In genomic region chr19:54709956-54710355, GRCh38 we compare ENCODE assay signal across 13 cellular contexts. TPM values are rescaled to one million over a fixed set of nuclear protein-coding genes. Genes with fewer than 3 reads are reported as not detected.
"Had no signal": no experiment of that assay in that cellular context is flagged by ENCODE, and none has a peak within 500 bp of the region (broad histone marks: within the 10 kb centered on the region; RNA-seq: fewer than 3 reads in every experiment).

No MANE protein-coding gene starts in this region.

RNA-seq across cellular contexts. Expression of gene KIR3DL3, which starts 14.3 kb away (rescaled TPM):
- total RNA-seq: activated B cell treated with CpG ODN at 0.5 μM for 24 hours; activated CD4-positive, alpha-beta memory T cell treated with anti-CD3 and anti-CD28 coated beads for 36 hours; activated CD4-positive, alpha-beta T cell treated with anti-CD3 and anti-CD28 coated beads, Interleukin-2, amount 10 ng/mL, durations not matched to agents 24 days and 14 days; activated CD8-positive, alpha-beta memory T cell treated with anti-CD3 and anti-CD28 coated beads, Interleukin-2, amount 10 ng/mL, durations not matched to agents 7 days and 5 days; activated CD8-positive, alpha-beta T cell treated with anti-CD3 and anti-CD28 coated beads for 36 hours; activated T-helper 2 cell treated with anti-CD3 and anti-CD28 coated beads, Interferon-gamma antibody, Interleukin-2, Interleukin-4, amounts not matched to agents 10 μg/mL and 5 μg/mL and 100 μg/mL, durations not matched to agents 14 hours and 24 hours and 36 hours; adrenal gland; aorta; astrocyte; body of pancreas; breast epithelium; cardiac septum; cerebellum had no signal
- polyA plus RNA-seq: adrenal gland, aorta had no signal

RNA-seq across cellular contexts. Expression of gene KIR2DL3, which starts 28.4 kb away (rescaled TPM):
- total RNA-seq: activated B cell treated with CpG ODN at 0.5 μM for 24 hours; activated CD4-positive, alpha-beta memory T cell treated with anti-CD3 and anti-CD28 coated beads for 36 hours; activated CD4-positive, alpha-beta T cell treated with anti-CD3 and anti-CD28 coated beads, Interleukin-2, amount 10 ng/mL, durations not matched to agents 24 days and 14 days; activated CD8-positive, alpha-beta T cell treated with anti-CD3 and anti-CD28 coated beads for 36 hours; activated T-helper 2 cell treated with anti-CD3 and anti-CD28 coated beads, Interferon-gamma antibody, Interleukin-2, Interleukin-4, amounts not matched to agents 10 μg/mL and 5 μg/mL and 100 μg/mL, durations not matched to agents 14 hours and 24 hours and 36 hours; aorta; astrocyte; body of pancreas; breast epithelium; cardiac septum; cerebellum had no signal
- polyA plus RNA-seq: aorta had no signal

RNA-seq across cellular contexts. Expression of gene LILRB4, which starts 47.2 kb away (rescaled TPM):
- total RNA-seq: activated CD4-positive, alpha-beta memory T cell treated with anti-CD3 and anti-CD28 coated beads for 36 hours; activated CD4-positive, alpha-beta T cell treated with anti-CD3 and anti-CD28 coated beads, Interleukin-2, amount 10 ng/mL, durations not matched to agents 24 days and 14 days; activated CD8-positive, alpha-beta memory T cell treated with anti-CD3 and anti-CD28 coated beads, Interleukin-2, amount 10 ng/mL, durations not matched to agents 7 days and 5 days; activated CD8-positive, alpha-beta T cell treated with anti-CD3 and anti-CD28 coated beads for 36 hours; astrocyte had no signal

RNA-seq across cellular contexts. Expression of gene KIR2DL1, which starts 59.6 kb away (rescaled TPM):
- total RNA-seq: activated B cell treated with CpG ODN at 0.5 μM for 24 hours; activated CD4-positive, alpha-beta memory T cell treated with anti-CD3 and anti-CD28 coated beads for 36 hours; activated CD4-positive, alpha-beta T cell treated with anti-CD3 and anti-CD28 coated beads, Interleukin-2, amount 10 ng/mL, durations not matched to agents 24 days and 14 days; activated CD8-positive, alpha-beta T cell treated with anti-CD3 and anti-CD28 coated beads for 36 hours; activated T-helper 2 cell treated with anti-CD3 and anti-CD28 coated beads, Interferon-gamma antibody, Interleukin-2, Interleukin-4, amounts not matched to agents 10 μg/mL and 5 μg/mL and 100 μg/mL, durations not matched to agents 14 hours and 24 hours and 36 hours; adrenal gland; aorta; astrocyte; body of pancreas; breast epithelium; cardiac septum; cerebellum had no signal
- polyA plus RNA-seq: aorta had no signal
